ENCODE assay signal across 11 cellular contexts in genomic region chr1:1299686-1300351, GRCh38. TPM values are rescaled to one million over a fixed set of nuclear protein-coding genes. Genes with fewer than 3 reads are reported as not detected.
DNase-seq lines count a peak whose midpoint lies in the region; ATAC-seq and TF ChIP-seq lines count a peak whose summit lies in the region.
"Had no signal": no experiment of that assay in that cellular context is flagged by ENCODE, and none has a peak within 500 bp of the region (broad histone marks: within the 10 kb centered on the region; RNA-seq: fewer than 3 reads in every experiment).

No MANE protein-coding gene starts in this region.

- DNase-seq in NCI-H748 (lab: John Stamatoyannopoulos, UW; ENCODE audit: unreplicated experiment) (peak; percentile 11), NCI-H748 treated with DMSO at 0.1 percent for 48 hours (lab: John Stamatoyannopoulos, UW) (no peak), brain microvascular endothelial cell (no peak), neural crest cell (ENCODE audit: low read depth, low spot score) (no peak), left lung (no peak), RKO (ENCODE audit: low spot score) (no peak)
- no peak for DNase-seq in stimulated activated CD4-positive, alpha-beta T cell treated with anti-CD3 and anti-CD28 coated beads, Interleukin-2, amount 100 ng/mL, for 48 hours
- DNase-seq: T1000 had no signal

- no peak for ATAC-seq in left lung

- H3K36me3 Mint-ChIP-seq in neural crest cell (ENCODE audit: low read depth): no peaks in the 10 kb centered on the region
- H3K36me3 Mint-ChIP-seq: CD4-positive, CD25-positive, alpha-beta regulatory T cell; natural killer cell treated with Interleukin-12 subunit alpha and Interleukin-12 subunit beta and Interleukin-15 and Interleukin-18, amount 100 ng/mL, for 72 hours had no signal

- intact Hi-C loops in left lung (cut with DNase I): loop anchor here in 1 of 2 donors (10.0 kb wide), 1 partner anchor 175 kb away; no protein-coding TSS in a partner anchor

- no peaks in the 10 kb centered on the region for H3K27me3 ChIP-seq in brain microvascular endothelial cell (replicated peaks)
- H3K27me3 ChIP-seq in left lung: no peaks in the 10 kb centered on the region

- peaks cover 5% of the 10 kb centered on the region for H3K4me1 Mint-ChIP-seq in neural crest cell

- H3K9me3 ChIP-seq in left lung: no peaks in the 10 kb centered on the region

- H3K4me3 ChIP-seq in brain microvascular endothelial cell (ENCODE audit: low read depth, low read length) (no peak overlapping the region), left lung (no peak overlapping the region)

- in situ Hi-C loops in brain microvascular endothelial cell (cut with HindIII; ENCODE audit: low pct_ligation_motif_present, low sequenced_read_pairs): no loop called here

- H3K27ac ChIP-seq in brain microvascular endothelial cell (no peak overlapping the region), left lung (no peak overlapping the region)

- peak; percentile 24; the same call in 1 of the 2 replicates for TF ChIP-seq CTCF in LNCAP (IDR thresholded peaks at IDR 0.05)
- peak; percentile 65 for TF ChIP-seq CTCF in brain microvascular endothelial cell (IDR thresholded peaks at IDR 0.05; ENCODE audit: low read depth, low read length, missing control alignments)
- peak; percentile 50 for TF ChIP-seq CTCF in neural crest cell (conservative IDR thresholded peaks at IDR 0.05)
- TF ChIP-seq CTCF in left lung (IDR thresholded peaks at IDR 0.05): no peak

- H3K36me3 ChIP-seq in brain microvascular endothelial cell (replicated peaks) (peaks cover 2% of the 10 kb centered on the region), left lung (peaks cover 0 to 35% of the 10 kb centered on the region in 2 donors)

- no peaks in the 10 kb centered on the region for H3K27me3 Mint-ChIP-seq in neural crest cell (ENCODE audit: low read depth)
- H3K27me3 Mint-ChIP-seq: CD4-positive, CD25-positive, alpha-beta regulatory T cell; natural killer cell treated with Interleukin-12 subunit alpha and Interleukin-12 subunit beta and Interleukin-15 and Interleukin-18, amount 100 ng/mL, for 72 hours had no signal

- H3K4me1 ChIP-seq in left lung: peaks cover 7 to 11% of the 10 kb centered on the region in 2 donors

- no peak overlapping the region for H3K27ac Mint-ChIP-seq in neural crest cell (ENCODE audit: unreplicated experiment)
- H3K27ac Mint-ChIP-seq: CD4-positive, CD25-positive, alpha-beta regulatory T cell; natural killer cell treated with Interleukin-12 subunit alpha and Interleukin-12 subunit beta and Interleukin-15 and Interleukin-18, amount 100 ng/mL, for 72 hours had no signal

- H3K9me3 Mint-ChIP-seq in neural crest cell: no peaks in the 10 kb centered on the region
- H3K9me3 Mint-ChIP-seq: CD4-positive, CD25-positive, alpha-beta regulatory T cell; natural killer cell treated with Interleukin-12 subunit alpha and Interleukin-12 subunit beta and Interleukin-15 and Interleukin-18, amount 100 ng/mL, for 72 hours had no signal

- H3K4me3 Mint-ChIP-seq in neural crest cell: peak overlapping the region; percentile 51
- H3K4me3 Mint-ChIP-seq: CD4-positive, CD25-positive, alpha-beta regulatory T cell; natural killer cell treated with Interleukin-12 subunit alpha and Interleukin-12 subunit beta and Interleukin-15 and Interleukin-18, amount 100 ng/mL, for 72 hours had no signal

RNA-seq across cellular contexts. Expression of gene ACAP3, which starts 7.9 kb away (rescaled TPM):
- total RNA-seq in neural crest cell: 111 and 124 TPM in 2 replicates
- 10 to 100 TPM; 56.4 to 60.2 TPM for total RNA-seq in left lung

RNA-seq across cellular contexts. Expression of gene PUSL1, which starts 8.6 kb away (rescaled TPM):
- total RNA-seq in neural crest cell (26.3 and 27.9 TPM in 2 replicates), left lung (10 to 100 TPM; 17.4 to 18.3 TPM)

RNA-seq across cellular contexts. Expression of gene SCNN1D, which starts 19.6 kb away (rescaled TPM):
- total RNA-seq in neural crest cell: 5.9 and 10.8 TPM in 2 replicates
- total RNA-seq in left lung: 1 to 10 TPM; 2.1 to 4.3 TPM

RNA-seq across cellular contexts. Expression of gene INTS11, which starts 24.6 kb away (rescaled TPM):
- total RNA-seq in neural crest cell (137 and 160 TPM in 2 replicates), left lung (10 to 100 TPM; 67.0 to 90.4 TPM)

RNA-seq across cellular contexts. Expression of gene CPTP, which starts 24.8 kb away (rescaled TPM):
- total RNA-seq in neural crest cell (18.9 and 19.8 TPM in 2 replicates), left lung (10 to 100 TPM; 24.5 to 25.2 TPM)

Comparison
In these comparisons a context has a peak if more than half of its experiments do, and no peak if none do; other contexts are left out.
1. CTCF ChIP-seq: peak in LNCAP (single experiment), brain microvascular endothelial cell (single experiment) and neural crest cell (single experiment); none in left lung (0 of 2).